Comparison of ENCODE assay signal across 19 cellular contexts in the genomic region with DNA sequence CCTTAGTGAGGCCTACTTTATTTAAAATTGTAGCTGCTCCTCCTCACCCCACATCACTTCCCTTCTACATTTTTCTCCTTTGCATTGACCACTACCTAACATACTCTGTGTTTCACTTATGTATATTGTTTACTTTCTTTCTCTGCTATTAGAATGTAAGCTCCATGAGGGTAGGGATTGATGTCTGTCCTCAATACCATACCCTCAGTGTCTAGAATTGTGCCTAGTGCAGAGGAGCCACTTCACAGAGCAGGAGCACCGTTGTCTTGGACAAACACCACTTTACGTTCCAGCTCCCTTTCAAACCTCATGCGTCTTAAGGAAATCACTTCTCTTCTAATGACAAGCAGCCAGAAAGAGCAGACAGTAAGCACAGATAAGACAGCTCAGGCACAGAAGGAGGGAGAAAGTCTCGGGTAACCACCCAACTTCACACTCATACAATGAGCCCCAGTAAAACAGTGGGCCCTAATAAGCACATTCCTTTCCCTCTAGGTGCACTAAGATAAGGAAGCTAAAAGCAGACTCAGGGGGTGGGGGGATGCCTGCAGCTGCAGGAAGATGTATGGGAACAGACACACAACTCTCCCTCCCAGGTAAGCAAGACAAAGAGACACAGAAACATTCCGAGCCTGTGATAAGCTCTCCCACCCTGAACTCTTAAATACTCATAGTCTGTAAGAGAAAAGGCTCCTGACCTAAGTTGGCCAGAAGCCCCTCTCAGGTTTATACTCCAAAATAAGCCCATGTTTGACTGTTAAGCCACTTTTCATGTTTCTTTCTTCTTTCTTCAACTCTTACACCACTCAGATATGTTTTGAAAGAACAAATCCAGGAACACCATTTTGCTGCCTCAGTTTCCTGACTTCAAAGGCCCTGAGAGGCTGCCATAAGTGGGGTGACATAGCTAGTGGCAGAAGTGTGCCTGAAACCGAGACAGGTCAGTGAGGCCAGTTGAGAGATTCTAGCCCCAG.
"Had no signal": no experiment of that assay in that cellular context is flagged by ENCODE, and none has a peak within 500 bp of the region (broad histone marks: within the 10 kb centered on the region; RNA-seq: fewer than 3 reads in every experiment).

No MANE protein-coding gene starts in this region.

- H3K4me1 Mint-ChIP-seq: neural crest cell had no signal

- H3K4me3 ChIP-seq: dorsolateral prefrontal cortex, left lung, thyroid gland, uterus had no signal

- DNase-seq: activated CD4-positive, alpha-beta T cell treated with anti-CD3 and anti-CD28 coated beads for 36 hours; activated CD4-positive, alpha-beta T cell treated with anti-CD3 and anti-CD28 coated beads, Interleukin-2, amount 50 U/mL, for 48 hours; activated naive CD8-positive, alpha-beta T cell treated with anti-CD3 and anti-CD28 coated beads, Interleukin-2, amount 10 ng/mL, durations not matched to agents 7 days and 5 days; amygdala; caudate nucleus; dorsolateral prefrontal cortex; foreskin melanocyte; glutamatergic neuron; hypothalamus; kidney; left lung; stimulated activated CD4-positive, alpha-beta T cell treated with anti-CD3 and anti-CD28 coated beads, Interleukin-1b, Interleukin-23, amount 100 ng/mL, for 48 hours; stimulated activated CD8-positive, alpha-beta memory T cell treated with anti-CD3 and anti-CD28 coated beads, Interleukin-4, amount 100 ng/mL, for 48 hours; stimulated activated naive CD4-positive, alpha-beta T cell; thyroid gland; uterus had no signal

- H3K27me3 Mint-ChIP-seq: activated CD4-positive, alpha-beta T cell treated with anti-CD3 and anti-CD28 coated beads for 36 hours had no signal

- H3K9me3 Mint-ChIP-seq: activated naive CD8-positive, alpha-beta T cell treated with anti-CD3 and anti-CD28 coated beads, Interleukin-2, amount 10 ng/mL, durations not matched to agents 7 days and 5 days; neural crest cell; T-helper 1 cell treated with Interleukin-12 subunit alpha and Interleukin-12 subunit beta and Interleukin-4 antibody, amounts not matched to agents 30 μg/mL and 1 μg/mL, for 36 hours had no signal

- H3K4me3 Mint-ChIP-seq: activated CD4-positive, alpha-beta T cell treated with anti-CD3 and anti-CD28 coated beads for 36 hours; activated naive CD8-positive, alpha-beta T cell treated with anti-CD3 and anti-CD28 coated beads, Interleukin-2, amount 10 ng/mL, durations not matched to agents 7 days and 5 days; neural crest cell; T-helper 1 cell treated with Interleukin-12 subunit alpha and Interleukin-12 subunit beta and Interleukin-4 antibody, amounts not matched to agents 30 μg/mL and 1 μg/mL, for 36 hours; WTC11 had no signal

- H3K4me1 ChIP-seq: uterus had no signal

- H3K27ac Mint-ChIP-seq: activated CD4-positive, alpha-beta T cell treated with anti-CD3 and anti-CD28 coated beads for 36 hours; activated naive CD8-positive, alpha-beta T cell treated with anti-CD3 and anti-CD28 coated beads, Interleukin-2, amount 10 ng/mL, durations not matched to agents 7 days and 5 days; T-helper 1 cell treated with Interleukin-12 subunit alpha and Interleukin-12 subunit beta and Interleukin-4 antibody, amounts not matched to agents 30 μg/mL and 1 μg/mL, for 36 hours; WTC11 had no signal

- H3K36me3 ChIP-seq: left lung, thyroid gland, uterus had no signal

- H3K9me3 ChIP-seq: left lung, thyroid gland, uterus had no signal

- H3K27ac ChIP-seq: dorsolateral prefrontal cortex, left lung, thyroid gland, uterus had no signal

- ATAC-seq: activated CD4-positive, alpha-beta T cell treated with anti-CD3 and anti-CD28 coated beads for 36 hours; left lung; WTC11 had no signal

- H3K27me3 ChIP-seq: dorsolateral prefrontal cortex, left lung, thyroid gland, uterus had no signal
